In genomic region chr13:110869231-110869804, GRCh38 we compare ENCODE assay signal across 9 cellular contexts. TPM values are rescaled to one million over a fixed set of nuclear protein-coding genes. Genes with fewer than 3 reads are reported as not detected.
A peak's percentile ranks its signal among the peaks of the same experiment; 100 is the strongest.
DNase-seq lines count a peak whose midpoint lies in the region; ATAC-seq and TF ChIP-seq lines count a peak whose summit lies in the region.
"Had no signal": no experiment of that assay in that cellular context is flagged by ENCODE, and none has a peak within 500 bp of the region (broad histone marks: within the 10 kb centered on the region; RNA-seq: fewer than 3 reads in every experiment).

No MANE protein-coding gene starts in this region.

- H3K4me1 ChIP-seq in mucosa of stomach (ENCODE audit: control insufficient read depth, insufficient read depth, low read length): peaks cover 14% of the 10 kb centered on the region

- intact Hi-C loops in activated CD8-positive, alpha-beta T cell treated with anti-CD3 and anti-CD28 coated beads for 36 hours (cut with micrococcal nuclease): no loop called here

- no peaks in the 10 kb centered on the region for H3K36me3 Mint-ChIP-seq in activated CD8-positive, alpha-beta T cell treated with anti-CD3 and anti-CD28 coated beads for 36 hours (ENCODE audit: low read depth)
- H3K36me3 Mint-ChIP-seq: activated naive CD4-positive, alpha-beta T cell treated with anti-CD3 and anti-CD28 coated beads, Interleukin-2, amount 50 U/mL, for 72 hours had no signal

- DNase-seq in AG04449 (ENCODE audit: low read depth, low spot score) (no peak), MG63 (no peak), dermis microvascular lymphatic vessel endothelial cell (ENCODE audit: low read depth in 2 of 2) (peak; percentile 35 to 44), NCI-H1048 (lab: John Stamatoyannopoulos, UW) (no peak)
- no peak for DNase-seq in activated CD8-positive, alpha-beta T cell treated with anti-CD3 and anti-CD28 coated beads for 36 hours

- H3K27me3 ChIP-seq in MG63 (no peaks in the 10 kb centered on the region), mucosa of stomach (ENCODE audit: control insufficient read depth, insufficient read depth, low read length) (no peaks in the 10 kb centered on the region)

- H3K4me1 Mint-ChIP-seq in activated CD8-positive, alpha-beta T cell treated with anti-CD3 and anti-CD28 coated beads for 36 hours (ENCODE audit: low read depth): peaks cover 6% of the 10 kb centered on the region

- POLR2A ChIA-PET in AG04449 (lab: Yijun Ruan, JAX): interaction anchor here (1.4 to 1.7 kb wide), 3 partner anchors 15 to 154 kb away, joined by 4 to 13 read pairs (median 6); partner anchors contain the start of gene ANKRD10
- POLR2A ChIA-PET in activated CD8-positive, alpha-beta T cell treated with anti-CD3 and anti-CD28 coated beads for 36 hours (lab: Charles Lee): interaction anchor here (0.6 kb wide), 1 partner anchor 35 kb away, joined by 3 read pairs; no protein-coding TSS in a partner anchor

- H3K27me3 Mint-ChIP-seq in activated CD8-positive, alpha-beta T cell treated with anti-CD3 and anti-CD28 coated beads for 36 hours: peaks cover 45% of the 10 kb centered on the region

- H3K9me3 ChIP-seq in MG63 (no peaks in the 10 kb centered on the region), mucosa of stomach (ENCODE audit: control insufficient read depth, low read length) (no peaks in the 10 kb centered on the region)

- no peak for TF ChIP-seq CTCF in AG04449 (IDR thresholded peaks at IDR 0.05; ENCODE audit: insufficient read depth, low read length, missing control alignments)
- no peak for TF ChIP-seq CTCF in activated CD8-positive, alpha-beta T cell treated with anti-CD3 and anti-CD28 coated beads for 36 hours (IDR thresholded peaks at IDR 0.05)

- H3K9me3 Mint-ChIP-seq in activated CD8-positive, alpha-beta T cell treated with anti-CD3 and anti-CD28 coated beads for 36 hours: no peaks in the 10 kb centered on the region
- H3K9me3 Mint-ChIP-seq: activated naive CD4-positive, alpha-beta T cell treated with anti-CD3 and anti-CD28 coated beads, Interleukin-2, amount 50 U/mL, for 72 hours had no signal

- H3K36me3 ChIP-seq in MG63: no peaks in the 10 kb centered on the region
- no peaks in the 10 kb centered on the region for H3K36me3 ChIP-seq in mucosa of stomach (ENCODE audit: control insufficient read depth, insufficient read depth, low read length)

- no peak overlapping the region for H3K4me3 Mint-ChIP-seq in activated CD8-positive, alpha-beta T cell treated with anti-CD3 and anti-CD28 coated beads for 36 hours

- H3K9ac ChIP-seq in mucosa of stomach (ENCODE audit: low read length): peak overlapping the region; percentile 62

- CTCF ChIA-PET in AG04449 (lab: Yijun Ruan, JAX): no interaction called here
- CTCF ChIA-PET in activated CD8-positive, alpha-beta T cell treated with anti-CD3 and anti-CD28 coated beads for 36 hours (lab: Charles Lee): no interaction called here

- H3K27ac Mint-ChIP-seq in activated CD8-positive, alpha-beta T cell treated with anti-CD3 and anti-CD28 coated beads for 36 hours: no peak overlapping the region
- H3K27ac Mint-ChIP-seq: activated naive CD4-positive, alpha-beta T cell treated with anti-CD3 and anti-CD28 coated beads, Interleukin-2, amount 50 U/mL, for 72 hours had no signal

- ATAC-seq in GM19395 (IDR thresholded peaks at IDR 0.05; ENCODE audit: unreplicated experiment) (no peak), HG03097 (IDR thresholded peaks at IDR 0.05; ENCODE audit: low FRiP score, unreplicated experiment) (no peak)
- no peak for ATAC-seq in activated CD8-positive, alpha-beta T cell treated with anti-CD3 and anti-CD28 coated beads for 36 hours

- peak overlapping the region; percentile 45 for H3K4me3 ChIP-seq in AG04449 (ENCODE audit: low read depth, low read length)
- H3K4me3 ChIP-seq in MG63: peak overlapping the region; percentile 37
- H3K4me3 ChIP-seq in mucosa of stomach (ENCODE audit: low read length): no peak overlapping the region

RNA-seq across cellular contexts. Expression of gene ANKRD10, which starts 45.6 kb away (rescaled TPM):
- 35.9 and 78.6 TPM in 2 replicates for total RNA-seq in MG63 (2014; rRNA removed; shearing (Covaris generic); ENCODE audit: low replicate concordance)
- 50.6 and 64.0 TPM in 2 replicates for total RNA-seq in dermis microvascular lymphatic vessel endothelial cell
- 10 to 100 TPM; 81.6 to 86.1 TPM for total RNA-seq in activated CD8-positive, alpha-beta T cell treated with anti-CD3 and anti-CD28 coated beads for 36 hours

Comparison
In these comparisons a context has a peak if more than half of its experiments do, and no peak if none do; other contexts are left out.
1. DNase-seq: peak in dermis microvascular lymphatic vessel endothelial cell (2 of 2); none in AG04449 (single experiment), MG63 (single experiment), NCI-H1048 (single experiment) and activated CD8-positive, alpha-beta T cell treated with anti-CD3 and anti-CD28 coated beads for 36 hours (single experiment).